In the genomic region with DNA sequence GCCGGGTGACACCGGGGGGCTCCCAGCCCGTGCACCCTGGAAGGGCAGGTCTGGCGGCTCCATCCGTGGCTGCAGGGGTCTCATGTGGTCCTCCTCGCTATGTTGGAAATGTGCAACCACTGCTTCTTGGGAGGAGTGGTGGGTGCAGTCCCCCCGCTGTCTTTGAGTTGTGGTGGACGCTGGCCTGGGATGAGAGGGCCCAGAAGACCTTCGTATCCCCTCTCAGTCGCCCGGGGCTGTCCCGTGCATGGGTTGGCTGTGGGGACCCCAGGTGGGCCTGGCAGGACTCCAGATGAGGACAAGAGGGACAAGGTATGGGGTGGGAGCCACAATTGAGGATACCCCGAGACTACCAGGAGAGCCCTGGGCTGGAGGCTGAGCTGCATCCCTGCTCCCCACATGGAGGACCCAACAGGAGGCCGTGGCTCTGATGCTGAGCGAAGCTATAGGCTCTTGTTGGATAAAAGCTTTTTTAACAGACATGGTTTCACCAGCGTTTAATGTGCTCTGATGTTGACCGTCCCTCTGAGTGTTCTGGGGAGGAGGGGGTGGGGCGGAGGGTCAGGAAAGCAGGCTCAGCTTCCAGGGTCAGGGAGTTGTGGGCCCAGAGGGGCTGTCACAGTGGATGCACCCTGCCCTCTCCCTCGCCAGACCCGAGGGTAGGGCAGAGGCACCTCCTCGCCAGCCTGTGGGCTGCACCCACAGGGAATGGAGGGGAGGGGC, we compare ENCODE assay signal across 3 cellular contexts.
TF ChIP-seq lines count a peak whose summit lies in the region.

No MANE protein-coding gene starts in this region.

TF ChIP-seq in SK-N-SH, 30 proteins besides CTCF, POLR2A, EP300 and RAD21:
- TF ChIP-seq CHD2 (IDR thresholded peaks at IDR 0.05; ENCODE audit: low read length, partially characterized antibody): no peak
TF ChIP-seq in SK-N-SH: peak in this region for 0.

TF ChIP-seq in SK-N-SH treated with all-trans-retinoic acid at 6 μM for 48 hours, 23 proteins besides CTCF, POLR2A, EP300 and RAD21:
- TF ChIP-seq SNAI2 (CRISPR knock-in tag; IDR thresholded peaks at IDR 0.05): no peak
- no peak for TF ChIP-seq ZFP30 (CRISPR knock-in tag; IDR thresholded peaks at IDR 0.05)
- no peak for TF ChIP-seq RARB (CRISPR knock-in tag; IDR thresholded peaks at IDR 0.05)
- TF ChIP-seq, protein P1, sequence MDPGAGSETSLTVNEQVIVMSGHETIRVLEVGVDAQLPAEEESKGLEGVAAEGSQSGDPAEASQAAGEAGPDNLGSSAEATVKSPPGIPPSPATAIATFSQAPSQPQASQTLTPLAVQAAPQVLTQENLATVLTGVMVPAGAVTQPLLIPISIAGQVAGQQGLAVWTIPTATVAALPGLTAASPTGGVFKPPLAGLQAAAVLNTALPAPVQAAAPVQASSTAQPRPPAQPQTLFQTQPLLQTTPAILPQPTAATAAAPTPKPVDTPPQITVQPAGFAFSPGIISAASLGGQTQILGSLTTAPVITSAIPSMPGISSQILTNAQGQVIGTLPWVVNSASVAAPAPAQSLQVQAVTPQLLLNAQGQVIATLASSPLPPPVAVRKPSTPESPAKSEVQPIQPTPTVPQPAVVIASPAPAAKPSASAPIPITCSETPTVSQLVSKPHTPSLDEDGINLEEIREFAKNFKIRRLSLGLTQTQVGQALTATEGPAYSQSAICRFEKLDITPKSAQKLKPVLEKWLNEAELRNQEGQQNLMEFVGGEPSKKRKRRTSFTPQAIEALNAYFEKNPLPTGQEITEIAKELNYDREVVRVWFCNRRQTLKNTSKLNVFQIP (CRISPR knock-in tag; IDR thresholded peaks at IDR 0.05; ENCODE audit: borderline replicate concordance, low read depth): no peak
- no peak for TF ChIP-seq CSDC2 (CRISPR knock-in tag; IDR thresholded peaks at IDR 0.05)
- no peak for TF ChIP-seq ZNF8 (CRISPR knock-in tag; IDR thresholded peaks at IDR 0.05)
TF ChIP-seq in SK-N-SH treated with all-trans-retinoic acid at 6 μM for 48 hours: peak in this region for 0.

TF ChIP-seq in GM12878, 131 proteins besides CTCF, POLR2A, EP300 and RAD21:
- TF ChIP-seq KLF5 (IDR thresholded peaks at IDR 0.05; ENCODE audit: partially characterized antibody) (no peak), ZNF24 (IDR thresholded peaks at IDR 0.05) (no peak), CREB1 (IDR thresholded peaks at IDR 0.05; ENCODE audit: low read depth) (no peak), MEF2B (IDR thresholded peaks at IDR 0.05; ENCODE audit: partially characterized antibody, poor library complexity, severe bottlenecking) (no peak), HCFC1 (IDR thresholded peaks at IDR 0.05; ENCODE audit: low read length) (no peak), TBL1XR1 (IDR thresholded peaks at IDR 0.05; ENCODE audit: low read depth, low read length) (no peak), BCL11A (IDR thresholded peaks at IDR 0.05; ENCODE audit: low read depth, low read length) (no peak), POU2F2 (IDR thresholded peaks at IDR 0.05; ENCODE audit: borderline replicate concordance, low read depth, low read length) (no peak)
